Comparison of ENCODE assay signal across 18 cellular contexts in genomic region chr4:177228599-177228998, GRCh38.
DNase-seq lines count a peak whose midpoint lies in the region; ATAC-seq, FAIRE-seq and TF ChIP-seq lines count a peak whose summit lies in the region.
"Had no signal": no experiment of that assay in that cellular context is flagged by ENCODE, and none has a peak within 500 bp of the region (broad histone marks: within the 10 kb centered on the region; RNA-seq: fewer than 3 reads in every experiment).

No MANE protein-coding gene starts in this region.

- H3K4me3 Mint-ChIP-seq in activated CD8-positive, alpha-beta T cell treated with anti-CD3 and anti-CD28 coated beads for 36 hours, result peak overlapping the region; percentile 60

- TF ChIP-seq CTCF in A549 (IDR thresholded peaks at IDR 0.05), result no peak
- no peak for TF ChIP-seq CTCF in GM20000 (IDR thresholded peaks at IDR 0.05; ENCODE audit: extremely low read depth, missing control alignments)
- TF ChIP-seq CTCF in activated CD8-positive, alpha-beta T cell treated with anti-CD3 and anti-CD28 coated beads for 36 hours (IDR thresholded peaks at IDR 0.05), result no peak
- TF ChIP-seq CTCF in lower lobe of right lung (IDR thresholded peaks at IDR 0.05), result no peak
- TF ChIP-seq CTCF in transverse colon (IDR thresholded peaks at IDR 0.05), result no peak
- TF ChIP-seq CTCF in foreskin fibroblast (IDR thresholded peaks at IDR 0.05; ENCODE audit: low read depth, low read length), result no peak

- TF ChIP-seq EP300 in A549 (IDR thresholded peaks at IDR 0.05) (no peak), transverse colon (IDR thresholded peaks at IDR 0.05; ENCODE audit: low read depth) (no peak)

- CTCF ChIA-PET in A549 (lab: Yijun Ruan, JAX), result interaction anchor here (0.5 to 0.8 kb wide), 2 partner anchors 21 to 597 kb away, joined by 3 read pairs; no protein-coding TSS in a partner anchor
- CTCF ChIA-PET in activated CD8-positive, alpha-beta T cell treated with anti-CD3 and anti-CD28 coated beads for 36 hours (lab: Charles Lee), result interaction anchor here (1.2 kb wide), 1 partner anchor 22 kb away, joined by 7 read pairs; no protein-coding TSS in a partner anchor

- H3K4me3 ChIP-seq in A549, result no peak overlapping the region
- H3K4me3 ChIP-seq in lower lobe of right lung, result peak overlapping the region; percentile 36
- no peak overlapping the region for H3K4me3 ChIP-seq in transverse colon
- H3K4me3 ChIP-seq in foreskin fibroblast (ENCODE audit: low read depth in 1 of 2, low read length in 2 of 2), result no peak overlapping the region
- H3K4me3 ChIP-seq: body of pancreas, prostate gland had no signal

- H3K27ac Mint-ChIP-seq in activated CD8-positive, alpha-beta T cell treated with anti-CD3 and anti-CD28 coated beads for 36 hours, result no peak overlapping the region

- POLR2A ChIA-PET in A549 (lab: Yijun Ruan, JAX), result no interaction called here
- POLR2A ChIA-PET in activated CD8-positive, alpha-beta T cell treated with anti-CD3 and anti-CD28 coated beads for 36 hours (lab: Charles Lee), result no interaction called here

- no peaks in the 10 kb centered on the region for H3K9me3 Mint-ChIP-seq in activated CD8-positive, alpha-beta T cell treated with anti-CD3 and anti-CD28 coated beads for 36 hours

- H3K36me3 Mint-ChIP-seq in activated CD8-positive, alpha-beta T cell treated with anti-CD3 and anti-CD28 coated beads for 36 hours (ENCODE audit: low read depth), result no peaks in the 10 kb centered on the region

- peak in 1 of 2 experiments; percentile 38; a peak in 1 of 6 replicates for ATAC-seq in A549
- ATAC-seq in activated CD8-positive, alpha-beta T cell treated with anti-CD3 and anti-CD28 coated beads for 36 hours, result no peak
- no peak for ATAC-seq in lower lobe of right lung
- ATAC-seq: body of pancreas, foreskin keratinocyte had no signal

- H3K9me3 ChIP-seq in A549, result no peaks in the 10 kb centered on the region
- no peaks in the 10 kb centered on the region for H3K9me3 ChIP-seq in lower lobe of right lung
- no peaks in the 10 kb centered on the region for H3K9me3 ChIP-seq in transverse colon
- H3K9me3 ChIP-seq: body of pancreas, prostate gland, tibial artery had no signal

- 85% methylated on average over 4 of the region's 4 CpGs for WGBS in A549 (ENCODE audit: missing lambda C conversion rate)
- 83 to 88% methylated on average over 3 to 4 of the region's 4 CpGs for WGBS in transverse colon (ENCODE audit: low coverage in 1 of 2), 2 donors

- H3K4me1 ChIP-seq in A549 (no peaks in the 10 kb centered on the region), lower lobe of right lung (no peaks in the 10 kb centered on the region), transverse colon (no peaks in the 10 kb centered on the region)
- H3K4me1 ChIP-seq: body of pancreas, foreskin keratinocyte, prostate gland had no signal

- TF ChIP-seq POLR2A in A549 (IDR thresholded peaks at IDR 0.05; ENCODE audit: low read length), result no peak
- no peak for TF ChIP-seq POLR2A in transverse colon (IDR thresholded peaks at IDR 0.05)

- peak overlapping the region; percentile 76 for H3K4me2 ChIP-seq in A549

- no peak for FAIRE-seq in A549 (lab: Jason Lieb, UNC)

- H3K27me3 Mint-ChIP-seq in activated CD8-positive, alpha-beta T cell treated with anti-CD3 and anti-CD28 coated beads for 36 hours, result peaks cover 2% of the 10 kb centered on the region

- peaks cover 15% of the 10 kb centered on the region for H3K4me1 Mint-ChIP-seq in activated CD8-positive, alpha-beta T cell treated with anti-CD3 and anti-CD28 coated beads for 36 hours (ENCODE audit: low read depth)

- H3K36me3 ChIP-seq in lower lobe of right lung, result no peaks in the 10 kb centered on the region
- no peaks in the 10 kb centered on the region for H3K36me3 ChIP-seq in transverse colon
- H3K36me3 ChIP-seq: prostate gland, tibial artery had no signal

- intact Hi-C loops in activated CD8-positive, alpha-beta T cell treated with anti-CD3 and anti-CD28 coated beads for 36 hours (cut with micrococcal nuclease), result no loop called here
- intact Hi-C loops in lower lobe of right lung (cut with DNase I), result no loop called here
- intact Hi-C loops in transverse colon (cut with DNase I; ENCODE audit: low total_unique reads), result no loop called here

- in situ Hi-C loops in transverse colon (cut with MboI; ENCODE audit: low pct_ligation_motif_present in 1 of 4, low pct_unique_long_range_greater_than_20kb in 1 of 4, low sequenced_read_pairs in 3 of 4), result no loop called here

- H3K27ac ChIP-seq in A549 (peak overlapping the region in 1 of 2 experiments; percentile 21; a peak in 1 of 6 replicates), lower lobe of right lung (no peak overlapping the region), transverse colon (no peak overlapping the region)
- H3K27ac ChIP-seq: body of pancreas, foreskin keratinocyte, prostate gland, tibial artery had no signal

- H3K27me3 ChIP-seq in lower lobe of right lung (ENCODE audit: low read depth) (no peaks in the 10 kb centered on the region), transverse colon (no peaks in the 10 kb centered on the region)
- H3K27me3 ChIP-seq: body of pancreas, foreskin keratinocyte, tibial artery had no signal

- no peak for TF ChIP-seq RAD21 in A549 (conservative IDR thresholded peaks at IDR 0.05 in 1 of 2, IDR thresholded peaks at IDR 0.05 in 1 of 2)

- DNase-seq in A549 (ENCODE audit: low read depth in 1 of 2, low spot score in 1 of 2) (no peak), GM20000 (ENCODE audit: low spot score) (peak; percentile 12), lower lobe of right lung (no peak), transverse colon (no peak), foreskin fibroblast (no peak), NCI-H1417 (lab: John Stamatoyannopoulos, UW) (no peak), GM19240 (ENCODE audit: insufficient read length, low spot score) (no peak)
- DNase-seq in activated CD8-positive, alpha-beta T cell treated with anti-CD3 and anti-CD28 coated beads for 36 hours, result no peak
- DNase-seq: activated CD4-positive, alpha-beta T cell treated with anti-CD3 and anti-CD28 coated beads for 1 hour; activated T-cell treated with anti-CD3 and anti-CD28 coated beads, Interleukin-2, amount 50 U/mL, for 48 hours; body of pancreas; DMS79 treated with DMSO at 0.1 percent for 48 hours; foreskin keratinocyte; mesendoderm; NCI-H345; stimulated activated CD8-positive, alpha-beta memory T cell treated with anti-CD3 and anti-CD28 coated beads, Interleukin-4, amount 100 ng/mL, for 48 hours; tibial artery had no signal

TF ChIP-seq in A549, 52 proteins besides CTCF, POLR2A, EP300 and RAD21 (continues in another document):
- TF ChIP-seq FOSB (CRISPR knock-in tag; IDR thresholded peaks at IDR 0.05), result no peak
- TF ChIP-seq ELK1 (IDR thresholded peaks at IDR 0.05; ENCODE audit: low read depth, low read length), result no peak
- no peak for TF ChIP-seq EHF (CRISPR knock-in tag; IDR thresholded peaks at IDR 0.05)
- no peak for TF ChIP-seq ZFP36 (IDR thresholded peaks at IDR 0.05; ENCODE audit: borderline replicate concordance, partially characterized antibody)
- no peak for TF ChIP-seq REST (IDR thresholded peaks at IDR 0.05)
- TF ChIP-seq CEBPB (IDR thresholded peaks at IDR 0.05), result no peak
- no peak for TF ChIP-seq HOXA7 (CRISPR knock-in tag; IDR thresholded peaks at IDR 0.05)
- no peak for TF ChIP-seq KDM5A (IDR thresholded peaks at IDR 0.05)
- TF ChIP-seq CHD2 (IDR thresholded peaks at IDR 0.05; ENCODE audit: low read length, partially characterized antibody), result no peak
- TF ChIP-seq PHF8 (IDR thresholded peaks at IDR 0.05; ENCODE audit: borderline replicate concordance, low read depth), result no peak
- TF ChIP-seq NR3C1 (IDR thresholded peaks at IDR 0.05), result no peak
- TF ChIP-seq BHLHE40 (IDR thresholded peaks at IDR 0.05; ENCODE audit: low read depth, low read length), result no peak
- no peak for TF ChIP-seq RNF2 (IDR thresholded peaks at IDR 0.05; ENCODE audit: borderline replicate concordance, low read depth)
- no peak for TF ChIP-seq ATOH8 (CRISPR knock-in tag; IDR thresholded peaks at IDR 0.05; ENCODE audit: low read depth)
